ENCODE assay signal across 8 cellular contexts in the genomic region with DNA sequence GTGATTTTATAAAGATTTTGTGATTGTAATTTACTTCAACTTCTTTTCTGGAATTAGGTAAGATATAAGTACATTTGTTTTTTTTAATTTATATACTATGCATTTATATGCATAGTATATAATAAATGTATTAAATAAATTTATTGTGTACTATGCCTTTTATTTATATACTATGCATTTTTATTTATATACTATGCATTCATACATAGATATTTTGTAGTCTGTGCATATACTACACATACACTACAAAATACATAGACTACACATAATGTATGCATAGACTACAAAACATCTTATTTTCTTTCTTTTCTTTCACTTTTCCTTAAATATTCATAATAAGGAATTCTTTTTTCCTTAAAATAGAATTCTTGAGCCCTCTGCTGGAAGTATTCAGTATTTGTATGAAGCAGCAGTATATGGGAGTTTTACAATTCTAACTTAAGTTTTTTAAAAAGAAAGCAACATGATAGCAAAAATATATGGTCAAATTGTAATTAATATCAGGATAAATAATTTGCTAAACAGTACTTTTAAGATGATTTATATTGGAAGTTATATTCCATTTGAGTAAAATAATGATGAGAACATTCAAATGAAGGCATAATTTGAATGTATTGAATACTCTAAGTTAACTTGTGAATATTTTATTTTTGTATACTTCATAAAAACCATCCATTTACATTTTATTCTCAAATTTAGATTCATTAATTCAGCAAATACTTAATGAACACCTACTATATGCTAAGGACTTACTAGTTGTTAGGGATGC.
DNase-seq lines count a peak whose midpoint lies in the region; ATAC-seq, FAIRE-seq and TF ChIP-seq lines count a peak whose summit lies in the region.

No MANE protein-coding gene starts in this region.

- no peak overlapping the region for H3K9ac ChIP-seq in MM.1S (ENCODE audit: low read length)

- no peaks in the 10 kb centered on the region for H3K9me2 ChIP-seq in MM.1S (replicated peaks; ENCODE audit: insufficient read depth, low read length)

- peaks cover 16% of the 10 kb centered on the region for H3F3A ChIP-seq in MM.1S (ENCODE audit: insufficient read depth, low read length)

- peak; percentile 62 for TF ChIP-seq CTCF in D721Med (IDR thresholded peaks at IDR 0.05; ENCODE audit: insufficient read depth, missing control alignments)
- TF ChIP-seq CTCF in MM.1S (IDR thresholded peaks at IDR 0.05; ENCODE audit: low read length): peak; percentile 60
- peak; percentile 27 for TF ChIP-seq CTCF in brain microvascular endothelial cell (IDR thresholded peaks at IDR 0.05; ENCODE audit: low read depth, low read length, missing control alignments)

- no peaks in the 10 kb centered on the region for H3K79me2 ChIP-seq in MM.1S (ENCODE audit: low read length)

- no peak overlapping the region for H2AFZ ChIP-seq in MM.1S (ENCODE audit: low read length)

- ATAC-seq in GM19351 (IDR thresholded peaks at IDR 0.05; ENCODE audit: unreplicated experiment) (no peak), GM18870 (IDR thresholded peaks at IDR 0.05; ENCODE audit: unreplicated experiment) (no peak)

- H3K36me3 ChIP-seq in MM.1S (replicated peaks; ENCODE audit: insufficient read depth, low read length): no peaks in the 10 kb centered on the region
- H3K36me3 ChIP-seq in brain microvascular endothelial cell (replicated peaks): no peaks in the 10 kb centered on the region

- DNase-seq in D721Med (ENCODE audit: insufficient read length, low spot score) (no peak), MM.1S (peak; percentile 18), brain microvascular endothelial cell (no peak), middle frontal gyrus (ENCODE audit: extremely low spot score, low spot score) (peak; percentile 38), iPS-NIHi11 (ENCODE audit: low spot score) (no peak)
- DNase-seq in activated effector memory CD4-positive, alpha-beta T cell treated with anti-CD3 and anti-CD28 coated beads, Interleukin-2, amount 50 U/mL, for 16 hours: no peak

- no peaks in the 10 kb centered on the region for H3K9me3 ChIP-seq in MM.1S (replicated peaks; ENCODE audit: insufficient read depth, low read length)

- H3K4me3 ChIP-seq in MM.1S (ENCODE audit: low read length): no peak overlapping the region
- H3K4me3 ChIP-seq in brain microvascular endothelial cell (ENCODE audit: low read depth, low read length): no peak overlapping the region

- no peak overlapping the region for H3K27ac ChIP-seq in MM.1S (ENCODE audit: low read length)
- H3K27ac ChIP-seq in brain microvascular endothelial cell: no peak overlapping the region

- peaks cover 13% of the 10 kb centered on the region for H3K4me1 ChIP-seq in MM.1S (ENCODE audit: low read length)

- in situ Hi-C loops in brain microvascular endothelial cell (cut with HindIII; ENCODE audit: low pct_ligation_motif_present, low sequenced_read_pairs): no loop called here

- H3K27me3 ChIP-seq in MM.1S (replicated peaks; ENCODE audit: insufficient read depth, low read length) (no peaks in the 10 kb centered on the region), brain microvascular endothelial cell (replicated peaks) (peaks cover 7% of the 10 kb centered on the region)

- H3K4me2 ChIP-seq in MM.1S (ENCODE audit: low read depth, low read length): no peak overlapping the region

- H4K20me1 ChIP-seq in MM.1S (ENCODE audit: insufficient read depth, low read length): no peaks in the 10 kb centered on the region

- no peak for FAIRE-seq in D721Med (lab: Jason Lieb, UNC)

Comparison
In these comparisons a context has a peak if more than half of its experiments do, and no peak if none do; other contexts are left out.
1. DNase-seq: peak in MM.1S (single experiment) and middle frontal gyrus (single experiment); none in D721Med (single experiment), brain microvascular endothelial cell (single experiment), activated effector memory CD4-positive, alpha-beta T cell treated with anti-CD3 and anti-CD28 coated beads, Interleukin-2, amount 50 U/mL, for 16 hours (single experiment) and iPS-NIHi11 (single experiment).
2. Peak in every context shown above with its lines, with median percentiles within 50 percentile points of each other: CTCF ChIP-seq.